ENCODE assay signal across 11 cellular contexts in the genomic region with DNA sequence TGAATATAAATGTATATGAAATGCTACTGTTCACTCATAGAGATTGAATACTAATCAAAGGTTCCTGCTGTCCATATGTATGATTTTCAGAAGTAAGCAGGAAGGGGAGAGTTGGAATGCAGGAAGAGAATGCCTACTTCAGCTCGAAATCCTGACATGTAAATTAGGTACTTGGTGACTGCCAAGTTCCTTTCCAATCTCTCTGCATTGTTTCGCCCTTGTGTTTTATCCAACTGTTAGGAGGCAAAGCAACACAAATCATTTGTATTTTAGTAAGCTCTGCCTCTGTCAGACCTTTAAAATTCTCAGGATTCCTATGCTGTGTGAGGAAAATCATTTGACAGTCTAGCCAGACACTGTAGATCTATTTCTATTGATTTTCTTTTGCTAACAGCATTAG. TPM values are rescaled to one million over a fixed set of nuclear protein-coding genes. Genes with fewer than 3 reads are reported as not detected.
DNase-seq lines count a peak whose midpoint lies in the region; ATAC-seq and TF ChIP-seq lines count a peak whose summit lies in the region.
"Had no signal": no experiment of that assay in that cellular context is flagged by ENCODE, and none has a peak within 500 bp of the region (broad histone marks: within the 10 kb centered on the region; RNA-seq: fewer than 3 reads in every experiment).

No MANE protein-coding gene starts in this region.

- H3K4me1 Mint-ChIP-seq in activated CD4-positive, alpha-beta T cell treated with anti-CD3 and anti-CD28 coated beads, Interleukin-2, amount 10 ng/mL, durations not matched to agents 24 days and 14 days, result no peaks in the 10 kb centered on the region
- H3K4me1 Mint-ChIP-seq in activated CD4-positive, alpha-beta memory T cell treated with anti-CD3 and anti-CD28 coated beads for 36 hours (ENCODE audit: low read depth), result no peaks in the 10 kb centered on the region

- H3K36me3 Mint-ChIP-seq in activated CD4-positive, alpha-beta T cell treated with anti-CD3 and anti-CD28 coated beads, Interleukin-2, amount 10 ng/mL, durations not matched to agents 24 days and 14 days (ENCODE audit: low read depth), result no peaks in the 10 kb centered on the region
- H3K36me3 Mint-ChIP-seq in activated CD4-positive, alpha-beta memory T cell treated with anti-CD3 and anti-CD28 coated beads for 36 hours, result no peaks in the 10 kb centered on the region

- H3K9me3 Mint-ChIP-seq in activated CD4-positive, alpha-beta T cell treated with anti-CD3 and anti-CD28 coated beads, Interleukin-2, amount 10 ng/mL, durations not matched to agents 24 days and 14 days, result no peaks in the 10 kb centered on the region
- H3K9me3 Mint-ChIP-seq in activated CD4-positive, alpha-beta memory T cell treated with anti-CD3 and anti-CD28 coated beads for 36 hours, result no peaks in the 10 kb centered on the region
- H3K9me3 Mint-ChIP-seq: activated CD8-positive, alpha-beta T cell treated with anti-CD3 and anti-CD28 coated beads for 36 hours had no signal

- H3K27ac Mint-ChIP-seq in activated CD4-positive, alpha-beta T cell treated with anti-CD3 and anti-CD28 coated beads, Interleukin-2, amount 10 ng/mL, durations not matched to agents 24 days and 14 days, result no peak overlapping the region
- no peak overlapping the region for H3K27ac Mint-ChIP-seq in activated CD4-positive, alpha-beta memory T cell treated with anti-CD3 and anti-CD28 coated beads for 36 hours
- H3K27ac Mint-ChIP-seq: activated CD8-positive, alpha-beta T cell treated with anti-CD3 and anti-CD28 coated beads for 36 hours had no signal

- H3K4me3 ChIP-seq in coronary artery (peak overlapping the region; percentile 5), left lung (no peak overlapping the region), retinal pigment epithelial cell (ENCODE audit: low read length) (no peak overlapping the region)

- intact Hi-C loops in left lung (cut with DNase I), result no loop called here
- intact Hi-C loops in activated CD4-positive, alpha-beta T cell treated with anti-CD3 and anti-CD28 coated beads, Interleukin-2, amount 10 ng/mL, durations not matched to agents 24 days and 14 days (cut with micrococcal nuclease), result no loop called here
- intact Hi-C loops in activated CD4-positive, alpha-beta memory T cell treated with anti-CD3 and anti-CD28 coated beads for 36 hours (cut with micrococcal nuclease), result no loop called here

- H3K4me3 Mint-ChIP-seq in activated CD4-positive, alpha-beta T cell treated with anti-CD3 and anti-CD28 coated beads, Interleukin-2, amount 10 ng/mL, durations not matched to agents 24 days and 14 days, result no peak overlapping the region
- H3K4me3 Mint-ChIP-seq in activated CD4-positive, alpha-beta memory T cell treated with anti-CD3 and anti-CD28 coated beads for 36 hours, result no peak overlapping the region
- H3K4me3 Mint-ChIP-seq: activated CD8-positive, alpha-beta T cell treated with anti-CD3 and anti-CD28 coated beads for 36 hours had no signal

- no peaks in the 10 kb centered on the region for H3K36me3 ChIP-seq in left lung

- no peaks in the 10 kb centered on the region for H3K9me3 ChIP-seq in left lung

- H3K27ac ChIP-seq in coronary artery (peak overlapping the region in 1 of 2 donors; percentile 24), left lung (peak overlapping the region; percentile 42 to 48)

- H3K4me1 ChIP-seq in left lung, result peaks cover 16 to 56% of the 10 kb centered on the region in 2 donors

- DNase-seq in M059J (ENCODE audit: low read depth) (peak; percentile 62), coronary artery (ENCODE audit: low spot score) (no peak), left lung (no peak), retinal pigment epithelial cell (ENCODE audit: low read depth) (peak; percentile 63), NCI-H2107 treated with DMSO at 0.1 percent for 48 hours (lab: John Stamatoyannopoulos, UW; ENCODE audit: unreplicated experiment) (no peak), DMS79 treated with DMSO at 0.1 percent for 48 hours (lab: John Stamatoyannopoulos, UW) (no peak)
- DNase-seq in activated CD4-positive, alpha-beta T cell treated with anti-CD3 and anti-CD28 coated beads, Interleukin-2, amount 10 ng/mL, durations not matched to agents 24 days and 14 days, result no peak
- DNase-seq in activated CD4-positive, alpha-beta memory T cell treated with anti-CD3 and anti-CD28 coated beads for 36 hours, result no peak
- DNase-seq: activated CD8-positive, alpha-beta T cell treated with anti-CD3 and anti-CD28 coated beads for 36 hours; effector memory CD4-positive, alpha-beta T cell; stimulated activated naive CD4-positive, alpha-beta T cell treated with Interleukin-2 at 50 U/mL for 16 hours had no signal

- POLR2A ChIA-PET in activated CD4-positive, alpha-beta memory T cell treated with anti-CD3 and anti-CD28 coated beads for 36 hours (lab: Charles Lee), result no interaction called here

- CTCF ChIA-PET in activated CD4-positive, alpha-beta memory T cell treated with anti-CD3 and anti-CD28 coated beads for 36 hours (lab: Charles Lee), result no interaction called here

- ATAC-seq in left lung, result peak; percentile 16
- ATAC-seq: activated CD8-positive, alpha-beta T cell treated with anti-CD3 and anti-CD28 coated beads for 36 hours had no signal

- peaks cover 10% of the 10 kb centered on the region for H3K27me3 Mint-ChIP-seq in activated CD4-positive, alpha-beta T cell treated with anti-CD3 and anti-CD28 coated beads, Interleukin-2, amount 10 ng/mL, durations not matched to agents 24 days and 14 days
- peaks cover 18% of the 10 kb centered on the region for H3K27me3 Mint-ChIP-seq in activated CD4-positive, alpha-beta memory T cell treated with anti-CD3 and anti-CD28 coated beads for 36 hours

- TF ChIP-seq CTCF in coronary artery (IDR thresholded peaks at IDR 0.05), result no peak
- no peak for TF ChIP-seq CTCF in left lung (IDR thresholded peaks at IDR 0.05)
- TF ChIP-seq CTCF in retinal pigment epithelial cell (conservative IDR thresholded peaks at IDR 0.05; ENCODE audit: low read depth, low read length), result no peak

- no peaks in the 10 kb centered on the region for H3K27me3 ChIP-seq in left lung

RNA-seq across cellular contexts. Expression of gene STARD13, which starts 9.0 kb away (rescaled TPM):
- total RNA-seq in M059J (2014; rRNA removed; shearing (Covaris generic)), result 6.6 and 9.4 TPM in 2 replicates
- 10 to 100 TPM; 28.1 to 43.6 TPM for total RNA-seq in left lung
- 7.7 and 8.2 TPM in 2 replicates for total RNA-seq in activated CD4-positive, alpha-beta T cell treated with anti-CD3 and anti-CD28 coated beads, Interleukin-2, amount 10 ng/mL, durations not matched to agents 24 days and 14 days
- total RNA-seq in activated CD4-positive, alpha-beta memory T cell treated with anti-CD3 and anti-CD28 coated beads for 36 hours, result under 1 TPM; 0.48 to 0.99 TPM
- total RNA-seq: activated CD8-positive, alpha-beta T cell treated with anti-CD3 and anti-CD28 coated beads for 36 hours had no signal

Comparison
In these comparisons a context has a peak if more than half of its experiments do, and no peak if none do; other contexts are left out.
1. DNase-seq: peak in M059J (single experiment) and retinal pigment epithelial cell (single experiment); none in coronary artery (single experiment), left lung (0 of 2), activated CD4-positive, alpha-beta T cell treated with anti-CD3 and anti-CD28 coated beads, Interleukin-2, amount 10 ng/mL, durations not matched to agents 24 days and 14 days (single experiment), NCI-H2107 treated with DMSO at 0.1 percent for 48 hours (single experiment), activated CD4-positive, alpha-beta memory T cell treated with anti-CD3 and anti-CD28 coated beads for 36 hours (single experiment) and DMS79 treated with DMSO at 0.1 percent for 48 hours (single experiment).